28 cellular contexts compared by ENCODE assay signal in the genomic region with DNA sequence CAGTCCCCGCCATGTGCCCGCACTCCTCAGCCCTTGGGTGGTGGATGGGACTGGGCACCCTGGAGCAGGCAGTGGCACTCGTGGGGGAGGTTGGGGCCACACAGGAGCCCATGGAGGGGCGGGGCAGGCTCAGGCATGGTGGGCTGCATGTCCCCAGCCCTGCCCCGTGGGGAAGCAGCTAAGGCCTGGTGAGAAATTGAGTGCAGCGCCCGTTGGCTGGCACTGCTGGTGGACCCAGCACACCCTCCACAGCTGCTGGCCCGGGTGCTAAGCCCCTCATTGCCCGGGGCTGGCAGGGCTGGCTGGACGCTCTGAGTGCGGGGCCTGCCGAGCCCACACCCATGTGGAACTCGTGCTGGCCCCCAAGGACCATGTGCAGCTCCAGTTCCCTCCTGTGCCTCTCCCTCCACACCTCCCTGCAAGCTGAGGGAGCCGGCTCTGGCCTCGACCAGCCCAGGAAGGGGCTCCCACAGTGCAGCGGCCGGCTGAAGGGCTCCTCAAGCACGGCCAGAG. TPM values are rescaled to one million over a fixed set of nuclear protein-coding genes. Genes with fewer than 3 reads are reported as not detected.
"Had no signal": no experiment of that assay in that cellular context is flagged by ENCODE, and none has a peak within 500 bp of the region (broad histone marks: within the 10 kb centered on the region; RNA-seq: fewer than 3 reads in every experiment).

No MANE protein-coding gene starts in this region.

- DNase-seq: activated CD4-positive, alpha-beta memory T cell treated with anti-CD3 and anti-CD28 coated beads for 36 hours; activated CD4-positive, alpha-beta T cell treated with anti-CD3 and anti-CD28 coated beads, Interleukin-2, amount 10 ng/mL, durations not matched to agents 7 days and 5 days; activated CD4-positive, CD25-positive, alpha-beta regulatory T cell; activated CD8-positive, alpha-beta memory T cell treated with anti-CD3 and anti-CD28 coated beads for 24 hours; activated gamma-delta T cell; activated naive CD4-positive, alpha-beta T cell treated with anti-CD3 and anti-CD28 coated beads for 36 hours; activated T-cell treated with anti-CD3 and anti-CD28 coated beads for 4 hours; activated T-cell treated with anti-CD3 and anti-CD28 coated beads, Interleukin-2, amount 50 U/mL, for 48 hours; caudate nucleus; NCI-H1092; NCI-H1417; NCI-H1930; NCI-H2171; NCI-H2227 treated with DMSO at 0.1 percent for 48 hours; NCI-H446 treated with DMSO at 0.1 percent for 48 hours; NCI-H524 treated with DMSO at 0.1 percent for 48 hours; NCI-H748 treated with DMSO at 0.1 percent for 48 hours; RPMI8226; SHP77 treated with DMSO at 0.1 percent for 48 hours; T-cell; T-helper 2 cell; T1000 had no signal

- H3K4me2 ChIP-seq: KMS-11 had no signal

- H3K27ac ChIP-seq: KMS-11 had no signal

- H3K9ac ChIP-seq: KMS-11 had no signal

- FAIRE-seq: TTC549 had no signal

- ATAC-seq: activated T-helper 17 cell treated with anti-CD3 and anti-CD28 coated beads, Interleukin-2, amount 50 U/mL, for 72 hours; Panc1; T-cell had no signal

RNA-seq across cellular contexts. Expression of gene OR5B3, which starts 16.1 kb away (rescaled TPM):
- total RNA-seq: activated CD4-positive, alpha-beta memory T cell treated with anti-CD3 and anti-CD28 coated beads for 36 hours; activated CD4-positive, alpha-beta T cell treated with anti-CD3 and anti-CD28 coated beads, Interleukin-2, amount 10 ng/mL, durations not matched to agents 7 days and 5 days; activated naive CD4-positive, alpha-beta T cell treated with anti-CD3 and anti-CD28 coated beads for 36 hours; activated T-helper 17 cell treated with anti-CD3 and anti-CD28 coated beads, Interleukin-2, amount 50 U/mL, for 72 hours; MCF 10A; OCI-LY7; T-cell had no signal

RNA-seq across cellular contexts. Expression of gene OR5B17, which starts 31.7 kb away (rescaled TPM):
- total RNA-seq: activated CD4-positive, alpha-beta memory T cell treated with anti-CD3 and anti-CD28 coated beads for 36 hours; activated CD4-positive, alpha-beta T cell treated with anti-CD3 and anti-CD28 coated beads, Interleukin-2, amount 10 ng/mL, durations not matched to agents 7 days and 5 days; activated naive CD4-positive, alpha-beta T cell treated with anti-CD3 and anti-CD28 coated beads for 36 hours; activated T-helper 17 cell treated with anti-CD3 and anti-CD28 coated beads, Interleukin-2, amount 50 U/mL, for 72 hours; MCF 10A; OCI-LY7; T-cell had no signal

RNA-seq across cellular contexts. Expression of gene OR5B2, which starts 37.3 kb away (rescaled TPM):
- total RNA-seq: activated CD4-positive, alpha-beta memory T cell treated with anti-CD3 and anti-CD28 coated beads for 36 hours; activated CD4-positive, alpha-beta T cell treated with anti-CD3 and anti-CD28 coated beads, Interleukin-2, amount 10 ng/mL, durations not matched to agents 7 days and 5 days; activated naive CD4-positive, alpha-beta T cell treated with anti-CD3 and anti-CD28 coated beads for 36 hours; MCF 10A; OCI-LY7; T-cell had no signal

RNA-seq across cellular contexts. Expression of gene OR5B12, which starts 51.4 kb away (rescaled TPM):
- total RNA-seq: activated CD4-positive, alpha-beta memory T cell treated with anti-CD3 and anti-CD28 coated beads for 36 hours; activated CD4-positive, alpha-beta T cell treated with anti-CD3 and anti-CD28 coated beads, Interleukin-2, amount 10 ng/mL, durations not matched to agents 7 days and 5 days; activated naive CD4-positive, alpha-beta T cell treated with anti-CD3 and anti-CD28 coated beads for 36 hours; MCF 10A; OCI-LY7 had no signal
